1 cellular context compared by ENCODE assay signal in the genomic region with DNA sequence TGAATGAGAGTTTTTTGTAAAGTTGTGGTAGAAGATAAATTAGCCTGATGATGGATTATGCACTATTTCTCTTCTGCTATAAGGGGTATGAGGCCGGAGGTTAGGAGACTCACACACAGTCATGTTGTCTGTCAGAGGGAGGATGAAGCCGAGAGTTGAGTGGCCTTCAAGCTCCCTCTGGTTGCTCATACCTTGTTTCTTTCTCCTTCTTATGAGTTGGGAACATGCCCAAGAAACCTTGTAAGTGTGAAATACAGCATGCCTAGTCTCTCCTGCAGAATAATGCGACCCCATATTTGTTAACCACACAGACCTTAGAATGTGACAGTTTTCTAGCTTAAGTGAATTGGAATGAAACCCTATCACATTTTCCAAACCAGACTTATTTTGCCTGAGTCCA.
TF ChIP-seq lines count a peak whose summit lies in the region.

No MANE protein-coding gene starts in this region.

TF ChIP-seq in IMR-90, 13 proteins besides CTCF, POLR2A, EP300 and RAD21:
- TF ChIP-seq FOS (IDR thresholded peaks at IDR 0.05; ENCODE audit: low read depth, low read length) (no peak), CEBPB (IDR thresholded peaks at IDR 0.05; ENCODE audit: low read depth, low read length) (no peak), MAFK (IDR thresholded peaks at IDR 0.05; ENCODE audit: low read depth, low read length) (no peak), NFE2L2 (IDR thresholded peaks at IDR 0.05; ENCODE audit: low read depth, low read length) (no peak), CHD1 (IDR thresholded peaks at IDR 0.05; ENCODE audit: low read depth, low read length) (no peak), MXI1 (IDR thresholded peaks at IDR 0.05; ENCODE audit: borderline replicate concordance, low read depth, low read length) (no peak), SMC3 (IDR thresholded peaks at IDR 0.05; ENCODE audit: low read depth, low read length) (no peak), BHLHE40 (IDR thresholded peaks at IDR 0.05; ENCODE audit: low read depth, low read length) (no peak), RFX5 (IDR thresholded peaks at IDR 0.05; ENCODE audit: low read depth, low read length) (no peak), RCOR1 (IDR thresholded peaks at IDR 0.05; ENCODE audit: insufficient replicate concordance, low read length) (no peak)
- TF ChIP-seq, protein P1, sequence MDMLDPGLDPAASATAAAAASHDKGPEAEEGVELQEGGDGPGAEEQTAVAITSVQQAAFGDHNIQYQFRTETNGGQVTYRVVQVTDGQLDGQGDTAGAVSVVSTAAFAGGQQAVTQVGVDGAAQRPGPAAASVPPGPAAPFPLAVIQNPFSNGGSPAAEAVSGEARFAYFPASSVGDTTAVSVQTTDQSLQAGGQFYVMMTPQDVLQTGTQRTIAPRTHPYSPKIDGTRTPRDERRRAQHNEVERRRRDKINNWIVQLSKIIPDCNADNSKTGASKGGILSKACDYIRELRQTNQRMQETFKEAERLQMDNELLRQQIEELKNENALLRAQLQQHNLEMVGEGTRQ (IDR thresholded peaks at IDR 0.05; ENCODE audit: low read depth, low read length) = no peak
